Comparison of ENCODE assay signal across 31 cellular contexts in genomic region chr22:22895776-22896445, GRCh38. TPM values are rescaled to one million over a fixed set of nuclear protein-coding genes. Genes with fewer than 3 reads are reported as not detected.
DNase-seq lines count a peak whose midpoint lies in the region; ATAC-seq and TF ChIP-seq lines count a peak whose summit lies in the region.
"Had no signal": no experiment of that assay in that cellular context is flagged by ENCODE, and none has a peak within 500 bp of the region (broad histone marks: within the 10 kb centered on the region; RNA-seq: fewer than 3 reads in every experiment).

No MANE protein-coding gene starts in this region.

- no peak overlapping the region for H2AFZ ChIP-seq in GM23338

- TF ChIP-seq CTCF in sigmoid colon (IDR thresholded peaks at IDR 0.05) (no peak), esophagus squamous epithelium (IDR thresholded peaks at IDR 0.05) (no peak), GM23338 (conservative IDR thresholded peaks at IDR 0.05; ENCODE audit: low read depth in 2 of 2) (no peak)

- no peak overlapping the region for H3K4me2 ChIP-seq in GM23338

- ATAC-seq in activated T-helper 17 cell treated with anti-CD3 and anti-CD28 coated beads, Interleukin-2, amount 50 U/mL, for 72 hours (replicated peaks) = no peak
- no peak for ATAC-seq in GM23338
- ATAC-seq: naive thymus-derived CD8-positive, alpha-beta T cell; pancreas; stimulated activated effector memory CD8-positive, alpha-beta T cell treated with anti-CD3 and anti-CD28 coated beads, Interleukin-12 subunit alpha, Interleukin-12 subunit beta, amount 100 ng/mL, for 72 hours; T-cell had no signal

- H3K27me3 ChIP-seq in sigmoid colon (peaks cover 0 to 14% (median 8%) of the 10 kb centered on the region in 3 donors), esophagus squamous epithelium (peaks cover 0 to 58% (median 0%) of the 10 kb centered on the region in 4 donors), GM23338 (ENCODE audit: insufficient read depth) (peaks cover 84% of the 10 kb centered on the region)
- H3K27me3 ChIP-seq: pancreas, Peyer's patch had no signal

- H3K4me1 Mint-ChIP-seq in activated T-cell treated with anti-CD3 and anti-CD28 coated beads, Interleukin-2, amount 50 U/mL, for 24 hours (ENCODE audit: low read depth) = no peaks in the 10 kb centered on the region
- no peaks in the 10 kb centered on the region for H3K4me1 Mint-ChIP-seq in activated T-helper 17 cell treated with anti-CD3 and anti-CD28 coated beads, Interleukin-2, amount 50 U/mL, for 72 hours
- H3K4me1 Mint-ChIP-seq in GM23338 = no peaks in the 10 kb centered on the region
- H3K4me1 Mint-ChIP-seq: T-cell had no signal

- H3K9me3 ChIP-seq in sigmoid colon (no peaks in the 10 kb centered on the region), esophagus squamous epithelium (no peaks in the 10 kb centered on the region)
- H3K9me3 ChIP-seq: pancreas, Peyer's patch, thoracic aorta had no signal

- no peaks in the 10 kb centered on the region for H3F3A ChIP-seq in GM23338 (replicated peaks; ENCODE audit: low read depth)

- peak; percentile 6 for DNase-seq in activated T-cell treated with anti-CD3 and anti-CD28 coated beads, Interleukin-2, amount 50 U/mL, for 1 hour
- DNase-seq in activated T-cell treated with anti-CD3 and anti-CD28 coated beads, Interleukin-2, amount 50 U/mL, for 24 hours = no peak
- DNase-seq in sigmoid colon (peak; percentile 36), esophagus squamous epithelium (lab: John Stamatoyannopoulos, UW) (no peak), GM23338 (ENCODE audit: low spot score) (no peak), HK-2 (ENCODE audit: unreplicated experiment) (no peak)
- DNase-seq: activated CD4-positive, alpha-beta memory T cell treated with anti-CD3 and anti-CD28 coated beads for 36 hours; activated gamma-delta T cell treated with Interleukin-2 at 50 U/mL for 16 hours; amniotic stem cell; DMS153; effector CD4-positive, alpha-beta T cell; glutamatergic neuron; H7; IMR-90; midbrain; naive thymus-derived CD8-positive, alpha-beta T cell; NCI-H1105 treated with DMSO at 0.1 percent for 48 hours; NCI-H1930; NCI-H526; pancreas; SIG-M5; stimulated activated CD4-positive, alpha-beta T cell treated with anti-CD3 and anti-CD28 coated beads, Interleukin-12 subunit alpha, Interleukin-12 subunit beta, amount 100 ng/mL, for 4 hours; stimulated activated CD4-positive, alpha-beta T cell treated with anti-CD3 and anti-CD28 coated beads, Interleukin-4, amount 100 ng/mL, for 24 hours; T-cell had no signal

- no peaks in the 10 kb centered on the region for H3K36me3 Mint-ChIP-seq in activated T-cell treated with anti-CD3 and anti-CD28 coated beads, Interleukin-2, amount 50 U/mL, for 24 hours (ENCODE audit: low read depth)
- H3K36me3 Mint-ChIP-seq in activated T-helper 17 cell treated with anti-CD3 and anti-CD28 coated beads, Interleukin-2, amount 50 U/mL, for 72 hours (ENCODE audit: low read depth) = no peaks in the 10 kb centered on the region
- H3K36me3 Mint-ChIP-seq in GM23338 (ENCODE audit: low read depth) = no peaks in the 10 kb centered on the region
- H3K36me3 Mint-ChIP-seq: activated CD4-positive, alpha-beta memory T cell treated with anti-CD3 and anti-CD28 coated beads for 36 hours; naive thymus-derived CD8-positive, alpha-beta T cell; stimulated activated effector memory CD8-positive, alpha-beta T cell treated with anti-CD3 and anti-CD28 coated beads, Interleukin-12 subunit alpha, Interleukin-12 subunit beta, amount 100 ng/mL, for 72 hours; T-cell had no signal

- H3K36me3 ChIP-seq in sigmoid colon (no peaks in the 10 kb centered on the region), esophagus squamous epithelium (no peaks in the 10 kb centered on the region), GM23338 (ENCODE audit: insufficient read depth) (no peaks in the 10 kb centered on the region)
- H3K36me3 ChIP-seq: pancreas, Peyer's patch, thoracic aorta had no signal

- H3K9me3 Mint-ChIP-seq in activated T-cell treated with anti-CD3 and anti-CD28 coated beads, Interleukin-2, amount 50 U/mL, for 24 hours = no peaks in the 10 kb centered on the region
- H3K9me3 Mint-ChIP-seq in activated T-helper 17 cell treated with anti-CD3 and anti-CD28 coated beads, Interleukin-2, amount 50 U/mL, for 72 hours = no peaks in the 10 kb centered on the region
- peaks cover 3% of the 10 kb centered on the region; the same call in 2 of the 3 replicates for H3K9me3 Mint-ChIP-seq in GM23338
- H3K9me3 Mint-ChIP-seq: activated CD4-positive, alpha-beta memory T cell treated with anti-CD3 and anti-CD28 coated beads for 36 hours; naive thymus-derived CD8-positive, alpha-beta T cell; stimulated activated effector memory CD8-positive, alpha-beta T cell treated with anti-CD3 and anti-CD28 coated beads, Interleukin-12 subunit alpha, Interleukin-12 subunit beta, amount 100 ng/mL, for 72 hours; T-cell had no signal

- H3K27me3 Mint-ChIP-seq in activated T-cell treated with anti-CD3 and anti-CD28 coated beads, Interleukin-2, amount 50 U/mL, for 24 hours = peaks cover 19% of the 10 kb centered on the region
- peaks cover 22% of the 10 kb centered on the region for H3K27me3 Mint-ChIP-seq in activated T-helper 17 cell treated with anti-CD3 and anti-CD28 coated beads, Interleukin-2, amount 50 U/mL, for 72 hours
- H3K27me3 Mint-ChIP-seq in GM23338 (ENCODE audit: insufficient read depth, low read depth, poor library complexity) = peaks cover 36% of the 10 kb centered on the region

- no peaks in the 10 kb centered on the region for H3K9me2 ChIP-seq in GM23338 (ENCODE audit: insufficient read depth)

- no peak overlapping the region for H3K4me3 Mint-ChIP-seq in activated T-cell treated with anti-CD3 and anti-CD28 coated beads, Interleukin-2, amount 50 U/mL, for 24 hours
- no peak overlapping the region for H3K4me3 Mint-ChIP-seq in activated T-helper 17 cell treated with anti-CD3 and anti-CD28 coated beads, Interleukin-2, amount 50 U/mL, for 72 hours
- H3K4me3 Mint-ChIP-seq in GM23338 = no peak overlapping the region
- H3K4me3 Mint-ChIP-seq: activated CD4-positive, alpha-beta memory T cell treated with anti-CD3 and anti-CD28 coated beads for 36 hours; stimulated activated effector memory CD8-positive, alpha-beta T cell treated with anti-CD3 and anti-CD28 coated beads, Interleukin-12 subunit alpha, Interleukin-12 subunit beta, amount 100 ng/mL, for 72 hours; T-cell had no signal

- H3K27ac ChIP-seq in sigmoid colon (no peak overlapping the region), esophagus squamous epithelium (no peak overlapping the region), GM23338 (ENCODE audit: low read depth) (no peak overlapping the region)
- H3K27ac ChIP-seq: epithelial cell of prostate, pancreas, Peyer's patch, thoracic aorta had no signal

- TF ChIP-seq EP300 in sigmoid colon (IDR thresholded peaks at IDR 0.05) = no peak

- H3K4me1 ChIP-seq in sigmoid colon (no peaks in the 10 kb centered on the region), esophagus squamous epithelium (no peaks in the 10 kb centered on the region), GM23338 (ENCODE audit: insufficient read depth) (no peaks in the 10 kb centered on the region)
- H3K4me1 ChIP-seq: pancreas, Peyer's patch had no signal

- peak; percentile 37 for TF ChIP-seq POLR2A in GM15510 (IDR thresholded peaks at IDR 0.05; ENCODE audit: borderline replicate concordance, extremely low read depth, insufficient read length)
- TF ChIP-seq POLR2A in sigmoid colon (IDR thresholded peaks at IDR 0.05) = no peak
- no peak for TF ChIP-seq POLR2A in esophagus squamous epithelium (IDR thresholded peaks at IDR 0.05)

- H3K4me3 ChIP-seq in sigmoid colon (no peak overlapping the region), esophagus squamous epithelium (no peak overlapping the region), GM23338 (no peak overlapping the region)
- H3K4me3 ChIP-seq: pancreas, Peyer's patch, thoracic aorta had no signal

- H4K20me1 ChIP-seq in GM23338 (replicated peaks; ENCODE audit: insufficient read depth) = no peaks in the 10 kb centered on the region

- intact Hi-C loops in sigmoid colon (cut with DNase I) (no loop called here), esophagus squamous epithelium (cut with DNase I) (no loop called here)

- H3K79me2 ChIP-seq in GM23338 (replicated peaks; ENCODE audit: insufficient read depth) = no peaks in the 10 kb centered on the region

- H3K27ac Mint-ChIP-seq in activated T-cell treated with anti-CD3 and anti-CD28 coated beads, Interleukin-2, amount 50 U/mL, for 24 hours = no peak overlapping the region
- peak overlapping the region; percentile 6 for H3K27ac Mint-ChIP-seq in activated T-helper 17 cell treated with anti-CD3 and anti-CD28 coated beads, Interleukin-2, amount 50 U/mL, for 72 hours
- H3K27ac Mint-ChIP-seq in GM23338 = no peak overlapping the region
- H3K27ac Mint-ChIP-seq: activated CD4-positive, alpha-beta memory T cell treated with anti-CD3 and anti-CD28 coated beads for 36 hours; stimulated activated effector memory CD8-positive, alpha-beta T cell treated with anti-CD3 and anti-CD28 coated beads, Interleukin-12 subunit alpha, Interleukin-12 subunit beta, amount 100 ng/mL, for 72 hours; T-cell had no signal

- WGBS in sigmoid colon, 2 donors = 51 to 78% methylated on average over 6 of the region's 6 CpGs
- 56 to 77% methylated on average over 4 of the region's 6 CpGs for WGBS in esophagus squamous epithelium, 2 donors

RNA-seq across cellular contexts. Expression of gene IGLL5, which starts 8.3 kb away (rescaled TPM):
- total RNA-seq in activated T-helper 17 cell treated with anti-CD3 and anti-CD28 coated beads, Interleukin-2, amount 50 U/mL, for 72 hours = not detected
- total RNA-seq in sigmoid colon (under 1 TPM in 1 of 4 donors, not detected in 3; 0.99 TPM), esophagus squamous epithelium (10 to 100 TPM in 1 of 4 donors, 1 to 10 TPM in 1, not detected in 2; 5.0 to 20.7 TPM)
- polyA plus RNA-seq in sigmoid colon (10 to 100 TPM; 10.2 to 39.6 (median 18.3) TPM), GM23338 (2016; fragmentation: Nextera tagmentation; extraction: Ambion mirVana) (not detected in 2 replicates)
- not detected in 2 replicates for total RNA-seq in GM23338 (2014; rRNA removed; shearing (Covaris generic))
- total RNA-seq: A172; activated CD4-positive, alpha-beta memory T cell treated with anti-CD3 and anti-CD28 coated beads for 36 hours; H7; IMR-90 had no signal
- polyA plus RNA-seq: IMR-90 had no signal

Comparison
In these comparisons a context has a peak if more than half of its experiments do, and no peak if none do; other contexts are left out.
1. DNase-seq: peak in activated T-cell treated with anti-CD3 and anti-CD28 coated beads, Interleukin-2, amount 50 U/mL, for 1 hour (single experiment) and sigmoid colon (single experiment); none in activated T-cell treated with anti-CD3 and anti-CD28 coated beads, Interleukin-2, amount 50 U/mL, for 24 hours (single experiment), esophagus squamous epithelium (single experiment), GM23338 (single experiment) and HK-2 (single experiment).